19 cellular contexts compared by ENCODE assay signal in genomic region chr11:84471501-84471900, GRCh38.
DNase-seq lines count a peak whose midpoint lies in the region; ATAC-seq and TF ChIP-seq lines count a peak whose summit lies in the region.
"Had no signal": no experiment of that assay in that cellular context is flagged by ENCODE, and none has a peak within 500 bp of the region (broad histone marks: within the 10 kb centered on the region; RNA-seq: fewer than 3 reads in every experiment).

No MANE protein-coding gene starts in this region.

- ATAC-seq in activated CD8-positive, alpha-beta memory T cell treated with anti-CD3 and anti-CD28 coated beads, Interleukin-2, amount 10 ng/mL, durations not matched to agents 7 days and 5 days: no peak
- ATAC-seq: CD8-positive, alpha-beta T cell had no signal

- BruUV-seq in OCI-LY7 (replicated peaks; lab: Mats Ljungman, UMichigan): no TSS peak

- no peaks in the 10 kb centered on the region for H3K9me2 ChIP-seq in OCI-LY7 (ENCODE audit: insufficient read depth, low read length)

- peak overlapping the region; percentile 67 for H3K4me2 ChIP-seq in neural progenitor cell
- H3K4me2 ChIP-seq in OCI-LY7 (ENCODE audit: low read length): no peak overlapping the region

- H3K9ac ChIP-seq in neural progenitor cell: no peak overlapping the region

- no peak overlapping the region for H3K27ac Mint-ChIP-seq in neural progenitor cell
- H3K27ac Mint-ChIP-seq in activated CD8-positive, alpha-beta memory T cell treated with anti-CD3 and anti-CD28 coated beads, Interleukin-2, amount 10 ng/mL, durations not matched to agents 7 days and 5 days: no peak overlapping the region
- H3K27ac Mint-ChIP-seq: CD8-positive, alpha-beta T cell; HFFc6 had no signal

- no peak overlapping the region for H3K4me3 Mint-ChIP-seq in neural progenitor cell
- no peak overlapping the region for H3K4me3 Mint-ChIP-seq in activated CD8-positive, alpha-beta memory T cell treated with anti-CD3 and anti-CD28 coated beads, Interleukin-2, amount 10 ng/mL, durations not matched to agents 7 days and 5 days
- H3K4me3 Mint-ChIP-seq: CD8-positive, alpha-beta T cell; HFFc6 had no signal

- peak; percentile 16 for DNase-seq in ELF-1 (ENCODE audit: low read depth, low spot score)
- DNase-seq in iPS DF 19.7 (ENCODE audit: low read depth, low spot score): peak; percentile 20
- DNase-seq in neural progenitor cell (ENCODE audit: low spot score): peak; percentile 21
- no peak for DNase-seq in germinal center (ENCODE audit: low spot score)
- DNase-seq in OCI-LY7 (ENCODE audit: low spot score): no peak
- no peak for DNase-seq in activated CD8-positive, alpha-beta memory T cell treated with anti-CD3 and anti-CD28 coated beads, Interleukin-2, amount 10 ng/mL, durations not matched to agents 7 days and 5 days
- DNase-seq: AML-193; C1 segment of cervical spinal cord; CD8-positive, alpha-beta T cell; DND-41; HFFc6; KBM-7; MM.1S; NCI-H1048; NCI-H1417 treated with DMSO at 0.1 percent for 48 hours; NCI-H187; NCI-H2107; Right ventricle myocardium superior had no signal

- peak overlapping the region; percentile 85 for H2AFZ ChIP-seq in neural progenitor cell (replicated peaks)
- no peak overlapping the region for H2AFZ ChIP-seq in OCI-LY7 (ENCODE audit: low read length)

- H3K4me3 ChIP-seq in HEK293 (ENCODE audit: low read depth, low read length) (no peak overlapping the region), neural progenitor cell (no peak overlapping the region), OCI-LY7 (ENCODE audit: low read depth, low read length, poor library complexity, severe bottlenecking) (no peak overlapping the region)

- H3K79me2 ChIP-seq in neural progenitor cell (ENCODE audit: low read depth) (no peaks in the 10 kb centered on the region), OCI-LY7 (ENCODE audit: insufficient read depth, low read depth, low read length) (no peaks in the 10 kb centered on the region)

- no peak overlapping the region for H3K27ac ChIP-seq in HEK293 (ENCODE audit: extremely low read depth, low read depth, low read length)
- peak overlapping the region; percentile 97 for H3K27ac ChIP-seq in neural progenitor cell
- H3K27ac ChIP-seq in OCI-LY7 (ENCODE audit: low read depth, low read length, poor library complexity, severe bottlenecking): no peak overlapping the region

- H3K9me3 ChIP-seq in HEK293 (ENCODE audit: control insufficient read depth, insufficient read depth, low read depth, low read length) (no peaks in the 10 kb centered on the region), neural progenitor cell (ENCODE audit: low read depth) (no peaks in the 10 kb centered on the region), OCI-LY7 (ENCODE audit: low read length) (no peaks in the 10 kb centered on the region)

- POLR2A ChIA-PET in HEK293 (lab: Yijun Ruan, JAX) (interaction anchor here (0.6 kb wide), 1 partner anchor 25 kb away, joined by 4 read pairs; no protein-coding TSS in a partner anchor), OCI-LY7 (lab: Charles Lee) (interaction anchor here (0.6 kb wide), 1 partner anchor 36 kb away, joined by 3 read pairs; no protein-coding TSS in a partner anchor)

- no peaks in the 10 kb centered on the region for H3K27me3 Mint-ChIP-seq in neural progenitor cell (ENCODE audit: insufficient read depth, low read depth)
- H3K27me3 Mint-ChIP-seq in activated CD8-positive, alpha-beta memory T cell treated with anti-CD3 and anti-CD28 coated beads, Interleukin-2, amount 10 ng/mL, durations not matched to agents 7 days and 5 days: no peaks in the 10 kb centered on the region

- intact Hi-C loops in OCI-LY7 (cut with micrococcal nuclease; ENCODE audit: unreplicated experiment): no loop called here

- H3K27me3 ChIP-seq in neural progenitor cell: no peaks in the 10 kb centered on the region

- peaks cover 36% of the 10 kb centered on the region for H3F3A ChIP-seq in neural progenitor cell (ENCODE audit: low read depth)

- CTCF ChIA-PET in HEK293 (lab: Yijun Ruan, JAX) (no interaction called here), OCI-LY7 (lab: Charles Lee; ENCODE audit: unreplicated experiment) (no interaction called here)
- CTCF ChIA-PET in activated CD8-positive, alpha-beta memory T cell treated with anti-CD3 and anti-CD28 coated beads, Interleukin-2, amount 10 ng/mL, durations not matched to agents 7 days and 5 days (lab: Charles Lee): no interaction called here

- peaks cover 20% of the 10 kb centered on the region for H3K4me1 Mint-ChIP-seq in neural progenitor cell
- H3K4me1 Mint-ChIP-seq in activated CD8-positive, alpha-beta memory T cell treated with anti-CD3 and anti-CD28 coated beads, Interleukin-2, amount 10 ng/mL, durations not matched to agents 7 days and 5 days: no peaks in the 10 kb centered on the region

- TF ChIP-seq CTCF in HEK293 (tag by site-specific recombination; IDR thresholded peaks at IDR 0.05) (no peak), neural progenitor cell (IDR thresholded peaks at IDR 0.05) (no peak), OCI-LY7 (conservative IDR thresholded peaks at IDR 0.05; ENCODE audit: low read length) (no peak)

- no peaks in the 10 kb centered on the region for H3K36me3 Mint-ChIP-seq in neural progenitor cell
- no peaks in the 10 kb centered on the region for H3K36me3 Mint-ChIP-seq in activated CD8-positive, alpha-beta memory T cell treated with anti-CD3 and anti-CD28 coated beads, Interleukin-2, amount 10 ng/mL, durations not matched to agents 7 days and 5 days
- H3K36me3 Mint-ChIP-seq: CD8-positive, alpha-beta T cell had no signal

- H3K9me3 Mint-ChIP-seq in neural progenitor cell: no peaks in the 10 kb centered on the region
- peaks cover 2% of the 10 kb centered on the region for H3K9me3 Mint-ChIP-seq in activated CD8-positive, alpha-beta memory T cell treated with anti-CD3 and anti-CD28 coated beads, Interleukin-2, amount 10 ng/mL, durations not matched to agents 7 days and 5 days (ENCODE audit: low read depth)

- H4K20me1 ChIP-seq in neural progenitor cell (ENCODE audit: low read depth) (no peaks in the 10 kb centered on the region), OCI-LY7 (ENCODE audit: insufficient read depth, low read length) (no peaks in the 10 kb centered on the region)

- H3K4me1 ChIP-seq in HEK293 (ENCODE audit: control insufficient read depth, insufficient read depth, low read length) (no peaks in the 10 kb centered on the region), neural progenitor cell (peaks cover 42% of the 10 kb centered on the region), OCI-LY7 (ENCODE audit: insufficient read depth, low read length, poor library complexity, severe bottlenecking) (no peaks in the 10 kb centered on the region)

- H3K36me3 ChIP-seq in HEK293 (ENCODE audit: control insufficient read depth in 2 of 2, insufficient read depth in 1 of 2, low read length in 2 of 2): no peaks in the 10 kb centered on the region
- no peaks in the 10 kb centered on the region for H3K36me3 ChIP-seq in neural progenitor cell
- no peaks in the 10 kb centered on the region for H3K36me3 ChIP-seq in OCI-LY7 (ENCODE audit: insufficient read depth, low read length)

TF ChIP-seq in HEK293, 187 proteins besides CTCF, POLR2A, EP300 and RAD21:
- TF ChIP-seq ZBTB44 (tag by site-specific recombination; IDR thresholded peaks at IDR 0.05) (no peak), ZNF626 (tag by site-specific recombination; IDR thresholded peaks at IDR 0.05) (no peak), PRDM1 (tag by site-specific recombination; IDR thresholded peaks at IDR 0.05) (0 out of 2 replicates have a peak, but pooled peaks have one; percentile 35), ZNF23 (tag by site-specific recombination; IDR thresholded peaks at IDR 0.05; ENCODE audit: borderline replicate concordance) (no peak)

Comparison
In these comparisons a context has a peak if more than half of its experiments do, and no peak if none do; other contexts are left out.
1. DNase-seq: peak in ELF-1 (single experiment), iPS DF 19.7 (single experiment) and neural progenitor cell (single experiment); none in germinal center (single experiment), OCI-LY7 (single experiment) and activated CD8-positive, alpha-beta memory T cell treated with anti-CD3 and anti-CD28 coated beads, Interleukin-2, amount 10 ng/mL, durations not matched to agents 7 days and 5 days (single experiment).